In the genomic region with DNA sequence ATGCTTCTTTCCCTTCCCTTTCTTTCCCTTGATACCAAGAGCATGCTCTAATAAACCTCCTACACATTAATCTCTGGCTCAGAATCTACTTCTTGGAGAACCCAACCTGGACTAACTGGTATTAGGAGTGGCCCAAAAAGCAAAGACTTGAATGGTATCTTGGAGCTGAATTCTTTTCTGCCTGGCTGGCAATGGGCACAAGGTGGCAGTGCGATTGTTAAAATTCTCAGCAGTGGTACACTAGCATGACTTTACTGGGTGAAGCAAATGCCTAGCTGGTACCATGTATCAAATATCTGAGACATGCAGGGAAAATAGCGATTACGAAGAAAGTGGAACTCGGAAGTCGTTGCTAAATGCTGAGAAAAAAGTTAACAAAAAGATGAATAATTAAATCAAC, we compare ENCODE assay signal across 11 cellular contexts. TPM values are rescaled to one million over a fixed set of nuclear protein-coding genes. Genes with fewer than 3 reads are reported as not detected.
A peak's percentile ranks its signal among the peaks of the same experiment; 100 is the strongest.
DNase-seq lines count a peak whose midpoint lies in the region; ATAC-seq and TF ChIP-seq lines count a peak whose summit lies in the region.
"Had no signal": no experiment of that assay in that cellular context is flagged by ENCODE, and none has a peak within 500 bp of the region (broad histone marks: within the 10 kb centered on the region; RNA-seq: fewer than 3 reads in every experiment).

No MANE protein-coding gene starts in this region.

- TF ChIP-seq CTCF in GM06990 (IDR thresholded peaks at IDR 0.05; ENCODE audit: insufficient read depth, low read length, poor library complexity, severe bottlenecking), result peak; percentile 13
- TF ChIP-seq CTCF in cardiac fibroblast (IDR thresholded peaks at IDR 0.05; ENCODE audit: low read depth, low read length), result peak; percentile 20
- TF ChIP-seq CTCF in mucosa of descending colon (IDR thresholded peaks at IDR 0.05), result peak; percentile 29

- DNase-seq in GM06990 (ENCODE audit: extremely low read depth, insufficient read length) (no peak), NCI-H1105 (lab: John Stamatoyannopoulos, UW) (peak; percentile 3), cardiac fibroblast (ENCODE audit: low read depth in 2 of 2) (peak; percentile 11 to 34), mucosa of descending colon (peak in 2 of 3 donors; percentile 59 to 65)
- DNase-seq in stimulated activated effector memory CD8-positive, alpha-beta T cell treated with anti-CD3 and anti-CD28 coated beads, Interleukin-12 subunit alpha, Interleukin-12 subunit beta, amount 100 ng/mL, for 72 hours (ENCODE audit: low spot score in 2 of 2), result no peak
- DNase-seq in stimulated activated CD8-positive, alpha-beta memory T cell treated with anti-CD3 and anti-CD28 coated beads, Interleukin-4, amount 100 ng/mL, for 48 hours, result no peak

- no peaks in the 10 kb centered on the region for H3K27me3 ChIP-seq in GM06990 (replicated peaks; ENCODE audit: control insufficient read depth, insufficient read depth, low read length)
- H3K27me3 ChIP-seq: Peyer's patch had no signal

- no peaks in the 10 kb centered on the region for H3K4me1 ChIP-seq in mucosa of descending colon (ENCODE audit: low read depth)
- H3K4me1 ChIP-seq: Peyer's patch had no signal

- peaks cover 10% of the 10 kb centered on the region for H3K9me3 Mint-ChIP-seq in stimulated activated effector memory CD8-positive, alpha-beta T cell treated with anti-CD3 and anti-CD28 coated beads, Interleukin-12 subunit alpha, Interleukin-12 subunit beta, amount 100 ng/mL, for 72 hours

- no peaks in the 10 kb centered on the region for H3K36me3 Mint-ChIP-seq in stimulated activated effector memory CD8-positive, alpha-beta T cell treated with anti-CD3 and anti-CD28 coated beads, Interleukin-12 subunit alpha, Interleukin-12 subunit beta, amount 100 ng/mL, for 72 hours

- no peak overlapping the region for H3K27ac Mint-ChIP-seq in stimulated activated effector memory CD8-positive, alpha-beta T cell treated with anti-CD3 and anti-CD28 coated beads, Interleukin-12 subunit alpha, Interleukin-12 subunit beta, amount 100 ng/mL, for 72 hours

- no peaks in the 10 kb centered on the region for H3K4me1 Mint-ChIP-seq in stimulated activated effector memory CD8-positive, alpha-beta T cell treated with anti-CD3 and anti-CD28 coated beads, Interleukin-12 subunit alpha, Interleukin-12 subunit beta, amount 100 ng/mL, for 72 hours

- H3K4me3 ChIP-seq in GM06990 (replicated peaks; ENCODE audit: low read depth, low read length) (no peak overlapping the region), cardiac fibroblast (replicated peaks in 1 of 2; ENCODE audit: low read depth in 2 of 2, low read length in 2 of 2) (no peak overlapping the region), mucosa of descending colon (no peak overlapping the region)
- H3K4me3 ChIP-seq: Peyer's patch, skin epidermis had no signal

- H3K4me3 Mint-ChIP-seq in stimulated activated effector memory CD8-positive, alpha-beta T cell treated with anti-CD3 and anti-CD28 coated beads, Interleukin-12 subunit alpha, Interleukin-12 subunit beta, amount 100 ng/mL, for 72 hours, result no peak overlapping the region

- H3K36me3 ChIP-seq in GM06990 (ENCODE audit: control insufficient read depth, insufficient read depth, low read length) (no peaks in the 10 kb centered on the region), mucosa of descending colon (ENCODE audit: low read depth) (no peaks in the 10 kb centered on the region)
- H3K36me3 ChIP-seq: Peyer's patch had no signal

- ATAC-seq in mucosa of descending colon (peak; percentile 79), HG03039 (IDR thresholded peaks at IDR 0.05; ENCODE audit: unreplicated experiment) (no peak), GM21576 (IDR thresholded peaks at IDR 0.05; ENCODE audit: unreplicated experiment) (no peak)
- ATAC-seq in stimulated activated effector memory CD8-positive, alpha-beta T cell treated with anti-CD3 and anti-CD28 coated beads, Interleukin-12 subunit alpha, Interleukin-12 subunit beta, amount 100 ng/mL, for 72 hours, result no peak

- intact Hi-C loops in mucosa of descending colon (cut with DNase I, micrococcal nuclease), result no loop called here

- H3K9me3 ChIP-seq in mucosa of descending colon, result peaks cover 5% of the 10 kb centered on the region
- H3K9me3 ChIP-seq: Peyer's patch had no signal

RNA-seq across cellular contexts. Expression of gene B3GALT1, which starts 28.4 kb away (rescaled TPM):
- total RNA-seq in mucosa of descending colon, result 10 to 100 TPM in 1 of 3 donors, 1 to 10 TPM in 2; 7.6 to 25.6 (median 7.8) TPM
- total RNA-seq: dermis microvascular lymphatic vessel endothelial cell had no signal

Comparison
In these comparisons a context has a peak if more than half of its experiments do, and no peak if none do; other contexts are left out.
1. DNase-seq: peak in NCI-H1105 (single experiment), cardiac fibroblast (2 of 2) and mucosa of descending colon (2 of 3); none in GM06990 (single experiment), stimulated activated effector memory CD8-positive, alpha-beta T cell treated with anti-CD3 and anti-CD28 coated beads, Interleukin-12 subunit alpha, Interleukin-12 subunit beta, amount 100 ng/mL, for 72 hours (0 of 2) and stimulated activated CD8-positive, alpha-beta memory T cell treated with anti-CD3 and anti-CD28 coated beads, Interleukin-4, amount 100 ng/mL, for 48 hours (single experiment).
2. Peak in every context shown above with its lines, with median percentiles within 50 percentile points of each other: CTCF ChIP-seq.